ENCODE assay signal across 2 cellular contexts in genomic region chr1:27301052-27301422, GRCh38.
A peak's percentile ranks its signal among the peaks of the same experiment; 100 is the strongest.
TF ChIP-seq lines count a peak whose summit lies in the region.

No MANE protein-coding gene starts in this region.

TF ChIP-seq in HepG2, 621 proteins besides CTCF, POLR2A, EP300 and RAD21 (continues in another document):
- TF ChIP-seq DZIP1 (CRISPR knock-in tag; IDR thresholded peaks at IDR 0.05) (0 out of 2 replicates have a peak, but pooled peaks have one; percentile 39), ZSCAN31 (CRISPR knock-in tag; IDR thresholded peaks at IDR 0.05; ENCODE audit: low read depth) (0 out of 2 replicates have a peak, but pooled peaks have one; percentile 11), ZNF280D (CRISPR knock-in tag; IDR thresholded peaks at IDR 0.05) (no peak), ARNTL (CRISPR knock-in tag; IDR thresholded peaks at IDR 0.05) (no peak), SMC3 (IDR thresholded peaks at IDR 0.05; ENCODE audit: low read length) (no peak), ZNF687 (CRISPR knock-in tag; IDR thresholded peaks at IDR 0.05) (0 out of 2 replicates have a peak, but pooled peaks have one; percentile 10), UBTF (CRISPR knock-in tag; IDR thresholded peaks at IDR 0.05) (0 out of 2 replicates have a peak, but pooled peaks have one; percentile 18), ETS1 (CRISPR knock-in tag; IDR thresholded peaks at IDR 0.05) (no peak)

TF ChIP-seq in neural cell, 6 proteins besides CTCF, POLR2A, EP300 and RAD21:
- TF ChIP-seq REST (IDR thresholded peaks at IDR 0.05; ENCODE audit: borderline replicate concordance) = no peak
- no peak for TF ChIP-seq TAF1 (IDR thresholded peaks at IDR 0.05; ENCODE audit: low read depth)
- no peak for TF ChIP-seq POLR2AphosphoS5 (IDR thresholded peaks at IDR 0.05)
- TF ChIP-seq EZH2 (IDR thresholded peaks at IDR 0.05; ENCODE audit: borderline replicate concordance, insufficient read depth, low read length, poor library complexity, severe bottlenecking) = no peak
- TF ChIP-seq SMC3 (conservative IDR thresholded peaks at IDR 0.05; ENCODE audit: poor library complexity) = peak; percentile 61
- no peak for TF ChIP-seq MXI1 (conservative IDR thresholded peaks at IDR 0.05; ENCODE audit: poor library complexity, severe bottlenecking)
